In genomic region chr2:222670191-222671038, GRCh38 we compare ENCODE assay signal across 1 cellular context.
TF ChIP-seq lines count a peak whose summit lies in the region.

No MANE protein-coding gene starts in this region.

TF ChIP-seq in liver, 16 proteins besides CTCF, POLR2A, EP300 and RAD21 (continued from another document):
- TF ChIP-seq REST (IDR thresholded peaks at IDR 0.05) = no peak
- TF ChIP-seq GABPA (IDR thresholded peaks at IDR 0.05 in 1 of 2, conservative IDR thresholded peaks at IDR 0.05 in 1 of 2) = no peak
- no peak for TF ChIP-seq FOXA1 (IDR thresholded peaks at IDR 0.05)
- peak; percentile 94 for TF ChIP-seq YY1 (IDR thresholded peaks at IDR 0.05)
